In the genomic region with DNA sequence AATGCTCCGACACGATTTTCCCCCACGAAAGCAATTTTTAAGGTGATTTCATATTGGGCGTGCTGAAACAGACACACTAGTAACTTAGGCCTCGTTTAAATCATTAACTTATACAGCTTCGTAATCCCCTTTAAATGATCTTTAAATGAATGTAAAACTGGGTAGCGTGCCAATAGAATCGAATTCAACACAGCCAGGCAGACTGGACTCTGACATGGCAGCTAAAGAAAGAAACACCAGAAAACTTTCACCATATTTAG, we compare ENCODE assay signal across 10 cellular contexts. TPM values are rescaled to one million over a fixed set of nuclear protein-coding genes. Genes with fewer than 3 reads are reported as not detected.
DNase-seq lines count a peak whose midpoint lies in the region; ATAC-seq, FAIRE-seq and TF ChIP-seq lines count a peak whose summit lies in the region.
"Had no signal": no experiment of that assay in that cellular context is flagged by ENCODE, and none has a peak within 500 bp of the region (broad histone marks: within the 10 kb centered on the region; RNA-seq: fewer than 3 reads in every experiment).

No MANE protein-coding gene starts in this region.

- H3K9ac ChIP-seq in kidney (ENCODE audit: low read length in 2 of 2) = peak overlapping the region; percentile 83 to 90

- peaks cover 0 to 24% (median 5%) of the 10 kb centered on the region in 3 donors for H3K27me3 ChIP-seq in stomach

- intact Hi-C loops in kidney (cut with DNase I) = no loop called here
- intact Hi-C loops in stomach (cut with DNase I; ENCODE audit: low total_unique reads) = no loop called here

- H3K9me3 ChIP-seq in kidney (ENCODE audit: control insufficient read depth in 1 of 2, low read length in 2 of 2) (peaks cover 0 to 4% of the 10 kb centered on the region in 2 donors), stomach (peaks cover 0 to 7% (median 5%) of the 10 kb centered on the region in 4 donors)

- H3K4me1 Mint-ChIP-seq in activated naive CD8-positive, alpha-beta T cell treated with anti-CD3 and anti-CD28 coated beads for 36 hours = peaks cover 35% of the 10 kb centered on the region

- H3K36me3 Mint-ChIP-seq in activated naive CD8-positive, alpha-beta T cell treated with anti-CD3 and anti-CD28 coated beads for 36 hours = peaks cover 24% of the 10 kb centered on the region

- peak overlapping the region; percentile 68 for H3K4me3 Mint-ChIP-seq in activated naive CD8-positive, alpha-beta T cell treated with anti-CD3 and anti-CD28 coated beads for 36 hours

- 7 to 19% (median 14%) methylated on average over 8 of the region's 8 CpGs for WGBS in stomach, 5 donors

- H3K36me3 ChIP-seq in kidney (ENCODE audit: control insufficient read depth in 1 of 2, insufficient read depth in 2 of 2, low read length in 2 of 2) (no peaks in the 10 kb centered on the region), stomach (no peaks in the 10 kb centered on the region)

- H3K4me3 ChIP-seq in kidney (ENCODE audit: low read length in 2 of 2) = peak overlapping the region; percentile 74 to 78
- peak overlapping the region; percentile 48 to 57 (median 54) for H3K4me3 ChIP-seq in stomach

- no peak for TF ChIP-seq CTCF in kidney (IDR thresholded peaks at IDR 0.05; ENCODE audit: borderline replicate concordance, extremely low read depth, insufficient read depth)
- no peak for TF ChIP-seq CTCF in stomach (IDR thresholded peaks at IDR 0.05)

- H3K27ac Mint-ChIP-seq in activated naive CD8-positive, alpha-beta T cell treated with anti-CD3 and anti-CD28 coated beads for 36 hours = peak overlapping the region; percentile 72

- no peak for FAIRE-seq in kidney (lab: Jason Lieb, UNC)
- FAIRE-seq: A204.1 had no signal

- no peak for TF ChIP-seq POLR2A in stomach (IDR thresholded peaks at IDR 0.05)

- DNase-seq in NCI-H1092 treated with DMSO at 0.1 percent for 48 hours (lab: John Stamatoyannopoulos, UW) (peak; percentile 63), NCI-H1092 (lab: John Stamatoyannopoulos, UW) (no peak), kidney (no peak), stomach (no peak), retina (no peak), activated gamma-delta T cell (lab: John Stamatoyannopoulos, UW) (no peak)
- no peak for DNase-seq in activated naive CD8-positive, alpha-beta T cell treated with anti-CD3 and anti-CD28 coated beads for 36 hours

- H3K27me3 Mint-ChIP-seq in activated naive CD8-positive, alpha-beta T cell treated with anti-CD3 and anti-CD28 coated beads for 36 hours = peaks cover 52% of the 10 kb centered on the region

- H3K9me3 Mint-ChIP-seq in activated naive CD8-positive, alpha-beta T cell treated with anti-CD3 and anti-CD28 coated beads for 36 hours = peaks cover 14% of the 10 kb centered on the region

- ATAC-seq in GM21723 (IDR thresholded peaks at IDR 0.05; ENCODE audit: unreplicated experiment) = no peak

- no peak for TF ChIP-seq EP300 in stomach (IDR thresholded peaks at IDR 0.05)

- H3K27ac ChIP-seq in kidney (ENCODE audit: low read depth in 2 of 2, low read length in 2 of 2) = peak overlapping the region; percentile 91 to 98
- H3K27ac ChIP-seq in stomach = peak overlapping the region; percentile 86 to 99 (median 98)
- H3K27ac ChIP-seq: HL-60 had no signal

- H3K4me1 ChIP-seq in kidney (ENCODE audit: control insufficient read depth in 1 of 2, insufficient read depth in 1 of 2, low read depth in 1 of 2, low read length in 2 of 2) (peaks cover 8 to 23% of the 10 kb centered on the region in 2 donors), stomach (peaks cover 39 to 62% (median 55%) of the 10 kb centered on the region in 4 donors)

RNA-seq across cellular contexts. Expression of a gene that starts 2.4 kb away (rescaled TPM):
- total RNA-seq in activated naive CD8-positive, alpha-beta T cell treated with anti-CD3 and anti-CD28 coated beads for 36 hours = 10 to 100 TPM; 61.1 to 62.5 TPM
- total RNA-seq in kidney = 74.6 TPM
- 113 TPM for polyA plus RNA-seq in kidney (ENCODE audit: insufficient read depth, low read depth, low replicate concordance)
- 100 to 1,000 TPM in 4 of 5 donors, 10 to 100 TPM in 1; 89.8 to 255 (median 176) TPM for total RNA-seq in stomach
- polyA plus RNA-seq in stomach = 10 to 100 TPM; 40.6 to 67.2 (median 57.6) TPM
